18 cellular contexts compared by ENCODE assay signal in the genomic region with DNA sequence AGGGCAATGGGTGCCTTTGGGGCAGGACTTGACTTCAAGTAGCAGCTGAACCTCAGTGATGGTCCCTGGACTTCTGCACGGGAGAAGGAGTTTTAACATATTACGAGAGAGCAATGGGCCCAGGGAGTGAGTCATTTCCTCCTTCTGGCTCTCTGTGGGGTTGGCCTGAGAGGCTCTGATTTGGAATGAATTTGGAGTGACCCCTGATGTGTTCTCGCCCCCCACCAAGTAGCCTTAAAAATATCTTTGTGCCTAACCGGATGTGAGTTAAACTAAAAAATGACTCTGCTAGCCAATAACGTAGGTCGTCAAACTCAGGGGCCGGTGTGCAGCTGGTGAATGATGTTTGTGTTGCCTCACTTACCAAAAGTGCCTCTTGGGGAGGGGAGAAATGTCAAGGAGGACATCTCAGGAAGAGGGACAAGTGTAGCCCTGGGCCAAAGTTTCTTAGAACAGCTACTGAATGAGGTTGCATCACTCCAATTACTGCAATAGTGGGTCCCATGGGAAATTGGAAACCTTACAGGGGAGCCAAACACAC.
DNase-seq lines count a peak whose midpoint lies in the region; TF ChIP-seq lines count a peak whose summit lies in the region.
"Had no signal": no experiment of that assay in that cellular context is flagged by ENCODE, and none has a peak within 500 bp of the region (broad histone marks: within the 10 kb centered on the region; RNA-seq: fewer than 3 reads in every experiment).

No MANE protein-coding gene starts in this region.

- H3K36me3 Mint-ChIP-seq in MCF 10A (ENCODE audit: insufficient read depth, unreplicated experiment) (no peaks in the 10 kb centered on the region), CD14-positive monocyte (no peaks in the 10 kb centered on the region)
- H3K36me3 Mint-ChIP-seq: activated naive CD4-positive, alpha-beta T cell treated with anti-CD3 and anti-CD28 coated beads, Interleukin-2, amount 50 U/mL, for 72 hours had no signal

- intact Hi-C loops in MCF 10A (cut with micrococcal nuclease): no loop called here
- intact Hi-C loops in breast epithelium (cut with DNase I; ENCODE audit: low total_unique reads): no loop called here
- intact Hi-C loops in head of caudate nucleus (cut with DNase I): no loop called here
- intact Hi-C loops in CD14-positive monocyte (cut with micrococcal nuclease): no loop called here

- no peak for TF ChIP-seq POLR2A in breast epithelium (IDR thresholded peaks at IDR 0.05)

- TF ChIP-seq CTCF in MCF 10A (IDR thresholded peaks at IDR 0.05; ENCODE audit: unreplicated experiment) (no peak), breast epithelium (IDR thresholded peaks at IDR 0.05) (no peak), brain microvascular endothelial cell (IDR thresholded peaks at IDR 0.05; ENCODE audit: low read depth, low read length, missing control alignments) (no peak), right atrium auricular region (IDR thresholded peaks at IDR 0.05) (no peak), CD14-positive monocyte (IDR thresholded peaks at IDR 0.05) (no peak)

- CTCF ChIA-PET in MCF 10A (lab: Yijun Ruan, JAX): interaction anchor here (0.5 to 4.3 kb wide), 11 partner anchors 12 to 760 kb away, joined by 3 to 30 read pairs (median 4); a partner anchor contains a TSS

- DNase-seq in MCF 10A (ENCODE audit: unreplicated experiment) (peak; percentile 78), breast epithelium (ENCODE audit: low spot score in 2 of 2) (no peak), brain microvascular endothelial cell (peak; percentile 70), right atrium auricular region (ENCODE audit: low spot score) (peak; percentile 60), NCI-H2107 (lab: John Stamatoyannopoulos, UW) (no peak), NCI-H1092 (lab: John Stamatoyannopoulos, UW) (no peak), head of caudate nucleus (no peak), CD14-positive monocyte (ENCODE audit: low spot score) (no peak)
- DNase-seq: hippocampal formation; MM.1S; NCI-H345; occipital lobe; stimulated activated CD4-positive, alpha-beta T cell treated with anti-CD3 and anti-CD28 coated beads, Interleukin-15, amount 100 ng/mL, for 24 hours; T1000 had no signal

- no TSS peak for BruUV-seq in MCF 10A (replicated peaks; lab: Mats Ljungman, UMichigan)

- H3K4me1 Mint-ChIP-seq in MCF 10A (ENCODE audit: insufficient read depth, unreplicated experiment): peaks cover 21% of the 10 kb centered on the region
- no peaks in the 10 kb centered on the region for H3K4me1 Mint-ChIP-seq in CD14-positive monocyte

- H3K27me3 Mint-ChIP-seq in MCF 10A (ENCODE audit: insufficient read depth, unreplicated experiment) (no peaks in the 10 kb centered on the region), CD14-positive monocyte (ENCODE audit: low read depth in 3 of 3) (peaks cover 0 to 1% (median 0%) of the 10 kb centered on the region in 3 donors)

- H3K27ac ChIP-seq in breast epithelium: no peak overlapping the region
- peak overlapping the region; percentile 54 for H3K27ac ChIP-seq in brain microvascular endothelial cell
- H3K27ac ChIP-seq in right atrium auricular region: no peak overlapping the region
- H3K27ac ChIP-seq: A549, PC-9 had no signal

- H3K27ac Mint-ChIP-seq in MCF 10A (ENCODE audit: low read depth, unreplicated experiment): no peak overlapping the region
- peak overlapping the region in 1 of 7 donors; percentile 23 for H3K27ac Mint-ChIP-seq in CD14-positive monocyte
- H3K27ac Mint-ChIP-seq: activated naive CD4-positive, alpha-beta T cell treated with anti-CD3 and anti-CD28 coated beads, Interleukin-2, amount 50 U/mL, for 72 hours had no signal

- H3K36me3 ChIP-seq in breast epithelium: no peaks in the 10 kb centered on the region
- no peaks in the 10 kb centered on the region for H3K36me3 ChIP-seq in brain microvascular endothelial cell (replicated peaks)
- no peaks in the 10 kb centered on the region for H3K36me3 ChIP-seq in right atrium auricular region

- in situ Hi-C loops in brain microvascular endothelial cell (cut with HindIII; ENCODE audit: low pct_ligation_motif_present, low sequenced_read_pairs): no loop called here

- H3K4me1 ChIP-seq in breast epithelium (no peaks in the 10 kb centered on the region), right atrium auricular region (peaks cover 0 to 10% of the 10 kb centered on the region in 2 donors)
- H3K4me1 ChIP-seq: A549, Caco-2 had no signal

- peaks cover 8% of the 10 kb centered on the region for H3K9me3 Mint-ChIP-seq in MCF 10A (ENCODE audit: unreplicated experiment)
- H3K9me3 Mint-ChIP-seq in CD14-positive monocyte: peaks cover 0 to 21% (median 3%) of the 10 kb centered on the region in 7 donors

- peaks cover 4 to 5% of the 10 kb centered on the region in 2 donors for H3K9me3 ChIP-seq in breast epithelium
- H3K9me3 ChIP-seq in right atrium auricular region: peaks cover 0 to 6% of the 10 kb centered on the region in 2 donors
- H3K9me3 ChIP-seq: Caco-2 had no signal

- no peak overlapping the region for H3K4me3 ChIP-seq in breast epithelium
- H3K4me3 ChIP-seq in brain microvascular endothelial cell (ENCODE audit: low read depth, low read length): no peak overlapping the region
- H3K4me3 ChIP-seq in right atrium auricular region: no peak overlapping the region
- H3K4me3 ChIP-seq: A549, PC-9 had no signal

- no peaks in the 10 kb centered on the region for H3K27me3 ChIP-seq in breast epithelium
- no peaks in the 10 kb centered on the region for H3K27me3 ChIP-seq in brain microvascular endothelial cell (replicated peaks)
- no peaks in the 10 kb centered on the region for H3K27me3 ChIP-seq in right atrium auricular region

- POLR2A ChIA-PET in MCF 10A (lab: Yijun Ruan, JAX): interaction anchor here (1.5 to 1.8 kb wide), 2 partner anchors 39 to 101 kb away, joined by 4 to 6 read pairs; no protein-coding TSS in a partner anchor

- H3K4me3 Mint-ChIP-seq in MCF 10A (ENCODE audit: unreplicated experiment) (no peak overlapping the region), CD14-positive monocyte (no peak overlapping the region)

Comparison
In these comparisons a context has a peak if more than half of its experiments do, and no peak if none do; other contexts are left out.
1. DNase-seq: peak in MCF 10A (single experiment), brain microvascular endothelial cell (single experiment) and right atrium auricular region (single experiment); none in breast epithelium (0 of 2), NCI-H2107 (single experiment), NCI-H1092 (single experiment), head of caudate nucleus (0 of 42) and CD14-positive monocyte (single experiment).